In genomic region chr3:58188173-58188564, GRCh38 we compare ENCODE assay signal across 16 cellular contexts. TPM values are rescaled to one million over a fixed set of nuclear protein-coding genes. Genes with fewer than 3 reads are reported as not detected.
A peak's percentile ranks its signal among the peaks of the same experiment; 100 is the strongest.
DNase-seq lines count a peak whose midpoint lies in the region; ATAC-seq and TF ChIP-seq lines count a peak whose summit lies in the region.
"Had no signal": no experiment of that assay in that cellular context is flagged by ENCODE, and none has a peak within 500 bp of the region (broad histone marks: within the 10 kb centered on the region; RNA-seq: fewer than 3 reads in every experiment).

No MANE protein-coding gene starts in this region.

- no peaks in the 10 kb centered on the region for H3K36me3 Mint-ChIP-seq in MCF 10A (ENCODE audit: insufficient read depth, unreplicated experiment)
- H3K36me3 Mint-ChIP-seq: activated CD4-positive, alpha-beta memory T cell treated with anti-CD3 and anti-CD28 coated beads for 36 hours; activated naive CD8-positive, alpha-beta T cell; CD4-positive, CD25-positive, alpha-beta regulatory T cell had no signal

- no peak for TF ChIP-seq RAD21 in SK-N-SH (IDR thresholded peaks at IDR 0.05; ENCODE audit: low read length)

- H3K36me3 ChIP-seq in breast epithelium (no peaks in the 10 kb centered on the region), SK-N-MC (ENCODE audit: insufficient read depth, low read length) (no peaks in the 10 kb centered on the region), upper lobe of left lung (no peaks in the 10 kb centered on the region), SK-N-SH (replicated peaks in 1 of 2; ENCODE audit: control insufficient read depth in 1 of 2, insufficient read depth in 2 of 2, low read length in 1 of 2) (no peaks in the 10 kb centered on the region)
- H3K36me3 ChIP-seq: tibial artery had no signal

- no peaks in the 10 kb centered on the region for H3K9me3 Mint-ChIP-seq in MCF 10A (ENCODE audit: unreplicated experiment)
- H3K9me3 Mint-ChIP-seq: activated CD4-positive, alpha-beta memory T cell treated with anti-CD3 and anti-CD28 coated beads for 36 hours; activated T-cell treated with anti-CD3 and anti-CD28 coated beads, Interleukin-2, amount 50 U/mL, for 4 hours; CD4-positive, CD25-positive, alpha-beta regulatory T cell had no signal

- no peaks in the 10 kb centered on the region for H3K27me3 Mint-ChIP-seq in MCF 10A (ENCODE audit: insufficient read depth, unreplicated experiment)
- H3K27me3 Mint-ChIP-seq: activated CD4-positive, alpha-beta memory T cell treated with anti-CD3 and anti-CD28 coated beads for 36 hours; activated naive CD8-positive, alpha-beta T cell; CD4-positive, CD25-positive, alpha-beta regulatory T cell had no signal

- no peaks in the 10 kb centered on the region for H4K20me1 ChIP-seq in SK-N-SH (ENCODE audit: insufficient read depth)

- no peak overlapping the region for H2AFZ ChIP-seq in SK-N-SH (ENCODE audit: low read depth)

- no peak for TF ChIP-seq POLR2A in breast epithelium (IDR thresholded peaks at IDR 0.05)
- no peak for TF ChIP-seq POLR2A in upper lobe of left lung (IDR thresholded peaks at IDR 0.05)

- no peak overlapping the region for H3K27ac Mint-ChIP-seq in MCF 10A (ENCODE audit: low read depth, unreplicated experiment)
- H3K27ac Mint-ChIP-seq: activated CD4-positive, alpha-beta memory T cell treated with anti-CD3 and anti-CD28 coated beads for 36 hours; activated naive CD8-positive, alpha-beta T cell; CD4-positive, CD25-positive, alpha-beta regulatory T cell had no signal

- H3K9me2 ChIP-seq in SK-N-SH, result no peaks in the 10 kb centered on the region

- H3K27ac ChIP-seq in breast epithelium (peak overlapping the region in 1 of 2 donors; percentile 16), SK-N-MC (peak overlapping the region; percentile 50), upper lobe of left lung (peak overlapping the region in 3 of 4 donors; percentile 22 to 62 (median 62)), SK-N-SH (ENCODE audit: low read depth in 2 of 2, low read length in 1 of 2) (no peak overlapping the region)
- H3K27ac ChIP-seq: coronary artery, tibial artery, VCaP had no signal

- peaks cover 9% of the 10 kb centered on the region for H3K4me1 Mint-ChIP-seq in MCF 10A (ENCODE audit: insufficient read depth, unreplicated experiment)

- DNase-seq in MCF 10A (ENCODE audit: unreplicated experiment), result peak; percentile 86
- no peak for DNase-seq in breast epithelium (ENCODE audit: low spot score in 2 of 2)
- no peak for DNase-seq in SK-N-MC (ENCODE audit: low read depth, low spot score)
- peak; percentile 86 for DNase-seq in islet precursor cell
- DNase-seq in upper lobe of left lung, result no peak
- DNase-seq in OCI-M2 (lab: John Stamatoyannopoulos, UW; ENCODE audit: unreplicated experiment), result no peak
- no peak for DNase-seq in NCI-H2029 treated with DMSO at 0.1 percent for 48 hours (lab: John Stamatoyannopoulos, UW)
- DNase-seq in SK-N-SH, result no peak

- H3K4me2 ChIP-seq in SK-N-SH, result no peak overlapping the region

- H3K4me1 ChIP-seq in breast epithelium (no peaks in the 10 kb centered on the region), upper lobe of left lung (peaks cover 4 to 14% (median 6%) of the 10 kb centered on the region in 4 donors), SK-N-SH (ENCODE audit: control insufficient read depth in 1 of 2, insufficient read depth in 2 of 2, low read depth in 1 of 2, low read length in 1 of 2) (no peaks in the 10 kb centered on the region)
- H3K4me1 ChIP-seq: tibial artery had no signal

- BruUV-seq in MCF 10A (replicated peaks; lab: Mats Ljungman, UMichigan), result no TSS peak

- TF ChIP-seq EP300 in upper lobe of left lung (IDR thresholded peaks at IDR 0.05), result no peak
- TF ChIP-seq EP300 in SK-N-SH (IDR thresholded peaks at IDR 0.05; ENCODE audit: borderline replicate concordance in 1 of 2, low read depth in 1 of 2, low read length in 1 of 2), result no peak

- H3K79me2 ChIP-seq in SK-N-SH (ENCODE audit: insufficient read depth), result no peaks in the 10 kb centered on the region

- H3K4me3 Mint-ChIP-seq in MCF 10A (ENCODE audit: unreplicated experiment), result no peak overlapping the region
- H3K4me3 Mint-ChIP-seq: activated CD4-positive, alpha-beta memory T cell treated with anti-CD3 and anti-CD28 coated beads for 36 hours; activated naive CD8-positive, alpha-beta T cell; activated T-cell treated with anti-CD3 and anti-CD28 coated beads, Interleukin-2, amount 50 U/mL, for 4 hours; CD4-positive, CD25-positive, alpha-beta regulatory T cell had no signal

- CTCF ChIA-PET in MCF 10A (lab: Yijun Ruan, JAX), result interaction anchor here (0.5 to 10.3 kb wide), 29 partner anchors 9 to 281 kb away, joined by 3 to 254 read pairs (median 4); partner anchors contain the start of genes HTD2 and RPP14
- CTCF ChIA-PET in SK-N-SH (lab: Yijun Ruan, JAX), result interaction anchor here (0.6 to 8.9 kb wide), 29 partner anchors 9 to 222 kb away, joined by 3 to 63 read pairs (median 6); partner anchors contain the start of genes DNASE1L3, FLNB, HTD2 and RPP14

- H3K9me3 ChIP-seq in breast epithelium, result no peaks in the 10 kb centered on the region
- H3K9me3 ChIP-seq in SK-N-MC (ENCODE audit: low read depth, low read length), result no peaks in the 10 kb centered on the region
- H3K9me3 ChIP-seq in upper lobe of left lung, result no peaks in the 10 kb centered on the region
- H3K9me3 ChIP-seq in SK-N-SH, result no peaks in the 10 kb centered on the region
- H3K9me3 ChIP-seq: tibial artery had no signal

- TF ChIP-seq CTCF in MCF 10A (IDR thresholded peaks at IDR 0.05; ENCODE audit: unreplicated experiment) (no peak), breast epithelium (IDR thresholded peaks at IDR 0.05) (no peak), upper lobe of left lung (IDR thresholded peaks at IDR 0.05) (no peak), SK-N-SH (IDR thresholded peaks at IDR 0.05) (no peak)

- intact Hi-C loops in MCF 10A (cut with micrococcal nuclease) (loop anchor here (5.0 kb wide), 1 partner anchor 224 kb away; no protein-coding TSS in a partner anchor), breast epithelium (cut with DNase I; ENCODE audit: low total_unique reads) (loop anchor here (10.0 kb wide), 1 partner anchor 107 kb away; no protein-coding TSS in a partner anchor)

- H3K9ac ChIP-seq in SK-N-MC (ENCODE audit: insufficient read length), result no peak overlapping the region
- H3K9ac ChIP-seq in SK-N-SH, result no peak overlapping the region

- H3K4me3 ChIP-seq in breast epithelium (no peak overlapping the region), SK-N-MC (no peak overlapping the region), upper lobe of left lung (no peak overlapping the region), SK-N-SH (ENCODE audit: low read depth in 2 of 2, low read length in 1 of 2) (no peak overlapping the region)
- H3K4me3 ChIP-seq: coronary artery, tibial artery had no signal

- 73 to 78% methylated on average over 6 of the region's 6 CpGs for WGBS in upper lobe of left lung, 2 donors
- 49% methylated on average over 6 of the region's 6 CpGs for WGBS in SK-N-SH (ENCODE audit: low lambda C conversion rate)

- POLR2A ChIA-PET in MCF 10A (lab: Yijun Ruan, JAX), result interaction anchor here (0.6 to 4.5 kb wide), 12 partner anchors 12 to 147 kb away, joined by 3 to 71 read pairs (median 5); partner anchors contain the start of genes HTD2 and RPP14
- POLR2A ChIA-PET in SK-N-SH (lab: Yijun Ruan, JAX), result no interaction called here

- no peak for ATAC-seq in upper lobe of left lung (ENCODE audit: low FRiP score in 2 of 2)

- H3K27me3 ChIP-seq in breast epithelium (no peaks in the 10 kb centered on the region), upper lobe of left lung (no peaks in the 10 kb centered on the region), SK-N-SH (ENCODE audit: insufficient read depth) (no peaks in the 10 kb centered on the region)
- H3K27me3 ChIP-seq: tibial artery had no signal

- H3F3A ChIP-seq in SK-N-SH (replicated peaks; ENCODE audit: insufficient read depth), result no peaks in the 10 kb centered on the region

TF ChIP-seq in SK-N-SH, 30 proteins besides CTCF, POLR2A, EP300 and RAD21:
- TF ChIP-seq FOSL2 (IDR thresholded peaks at IDR 0.05; ENCODE audit: borderline replicate concordance, low read depth), result no peak

RNA-seq across cellular contexts. Expression of gene DNASE1L3, which starts 22.6 kb away (rescaled TPM):
- total RNA-seq in MCF 10A (2022), result not detected in 2 replicates
- total RNA-seq in breast epithelium, result 1 to 10 TPM in 2 of 3 donors, under 1 TPM in 1; 0.44 to 9.2 (median 5.6) TPM
- 10 to 100 TPM in 1 of 6 donors, 1 to 10 TPM in 2, under 1 TPM in 2, not detected in 1; 0.59 to 35.6 (median 3.3) TPM for total RNA-seq in upper lobe of left lung
- not detected in 2 replicates for polyA plus RNA-seq in SK-N-SH (2012; rRNA removed)
- not detected in 2 replicates for polyA plus RNA-seq in SK-N-SH (2012; cell fraction: cytosol; rRNA removed)
- not detected in 2 replicates for polyA plus RNA-seq in SK-N-SH (2012; cell fraction: nucleus; rRNA removed)
- total RNA-seq: activated CD4-positive, alpha-beta memory T cell treated with anti-CD3 and anti-CD28 coated beads for 36 hours; activated T-cell treated with anti-CD3 and anti-CD28 coated beads, Interleukin-2, amount 50 U/mL, for 4 hours; CD4-positive, CD25-positive, alpha-beta regulatory T cell; H1 had no signal
- polyA plus RNA-seq: H1 had no signal

RNA-seq across cellular contexts. Expression of gene ABHD6, which starts 49.4 kb away (rescaled TPM):
- total RNA-seq in MCF 10A (2022), result 3.4 and 3.9 TPM in 2 replicates
- 10 to 100 TPM; 10.2 to 22.2 (median 13.4) TPM for total RNA-seq in breast epithelium
- total RNA-seq in upper lobe of left lung, result 10 to 100 TPM in 5 of 6 donors, 1 to 10 TPM in 1; 9.7 to 54.7 (median 16.9) TPM
- polyA plus RNA-seq in SK-N-SH (2012; rRNA removed), result 10.7 and 14.8 TPM in 2 replicates
- 10.0 and 11.4 TPM in 2 replicates for polyA plus RNA-seq in SK-N-SH (2012; cell fraction: cytosol; rRNA removed)
- 9.6 and 11.9 TPM in 2 replicates for polyA plus RNA-seq in SK-N-SH (2012; cell fraction: nucleus; rRNA removed)

Comparison
In these comparisons a context has a peak if more than half of its experiments do, and no peak if none do; other contexts are left out.
1. DNase-seq: peak in MCF 10A (single experiment) and islet precursor cell (single experiment); none in breast epithelium (0 of 2), SK-N-MC (single experiment), upper lobe of left lung (0 of 2), OCI-M2 (single experiment), NCI-H2029 treated with DMSO at 0.1 percent for 48 hours (single experiment) and SK-N-SH (single experiment).
2. H3K27ac ChIP-seq: peak in SK-N-MC (single experiment) and upper lobe of left lung (3 of 4); none in SK-N-SH (0 of 2).